ENCODE assay signal across 26 cellular contexts in the genomic region with DNA sequence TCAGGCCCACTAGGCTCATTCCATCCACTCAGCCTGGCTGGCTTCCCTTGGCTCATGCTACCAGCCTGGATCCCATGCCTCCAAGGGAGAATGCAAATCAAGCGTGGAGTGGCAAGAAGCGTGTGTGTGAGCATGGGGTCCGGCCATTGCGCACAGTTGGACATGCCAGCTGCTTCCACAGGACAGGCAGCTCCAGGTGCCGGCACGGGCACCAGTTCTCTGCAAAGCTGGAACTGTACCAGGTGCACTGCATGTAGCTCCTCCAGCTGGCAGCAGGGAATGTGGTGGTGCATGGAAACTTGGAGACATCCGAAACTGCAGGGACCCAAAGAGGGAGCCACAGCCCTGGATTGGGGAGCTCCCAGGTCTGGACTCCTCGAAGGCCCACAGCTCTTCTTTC.
"Had no signal": no experiment of that assay in that cellular context is flagged by ENCODE, and none has a peak within 500 bp of the region (broad histone marks: within the 10 kb centered on the region; RNA-seq: fewer than 3 reads in every experiment).

No MANE protein-coding gene starts in this region.

- H3K4me1 ChIP-seq: adrenal gland, parathyroid adenoma, psoas muscle, suprapubic skin, tibial artery had no signal

- ATAC-seq: activated CD4-positive, alpha-beta T cell treated with anti-CD3 and anti-CD28 coated beads for 36 hours; activated T-cell treated with anti-CD3 and anti-CD28 coated beads, Interleukin-2, amount 50 U/mL, for 72 hours; left cardiac atrium; left ventricle myocardium superior; psoas muscle had no signal

- FAIRE-seq: endothelial cell of umbilical vein, keratinocyte had no signal

- DNase-seq: activated CD4-positive, alpha-beta T cell treated with anti-CD3 and anti-CD28 coated beads for 36 hours; activated CD4-positive, CD25-positive, alpha-beta regulatory T cell; activated naive CD4-positive, alpha-beta T cell treated with Interleukin-2 at 50 U/mL for 16 hours; activated T-cell treated with anti-CD3 and anti-CD28 coated beads for 4 hours; activated T-cell treated with anti-CD3 and anti-CD28 coated beads, Interleukin-2, amount 50 U/mL, for 72 hours; adrenal gland; aorta; dorsolateral prefrontal cortex; hippocampal formation; left cardiac atrium; left ventricle myocardium superior; naive B cell; nucleus accumbens; psoas muscle; stimulated activated CD4-positive, alpha-beta T cell treated with anti-CD3 and anti-CD28 coated beads, Interleukin-1b, Interleukin-23, amount 100 ng/mL, for 48 hours; stimulated activated CD4-positive, alpha-beta T cell treated with anti-CD3 and anti-CD28 coated beads, Interleukin-4, amount 100 ng/mL, for 4 hours; stimulated activated CD8-positive, alpha-beta memory T cell treated with anti-CD3 and anti-CD28 coated beads, Interleukin-4, amount 100 ng/mL, for 48 hours; stimulated activated naive CD4-positive, alpha-beta T cell; tibial artery had no signal

- H3K4me3 ChIP-seq: adrenal gland, cardiac muscle cell, coronary artery, dorsolateral prefrontal cortex, psoas muscle, smooth muscle cell, suprapubic skin, tibial artery had no signal

- H2AFZ ChIP-seq: parathyroid adenoma had no signal

- H3K9me3 ChIP-seq: adrenal gland, psoas muscle, suprapubic skin, tibial artery had no signal

- H3K27ac ChIP-seq: adrenal gland, cardiac muscle cell, coronary artery, dorsolateral prefrontal cortex, parathyroid adenoma, psoas muscle, suprapubic skin, tibial artery had no signal

- H3K27me3 ChIP-seq: adrenal gland, cardiac muscle cell, dorsolateral prefrontal cortex, suprapubic skin, tibial artery had no signal

- H3K4me2 ChIP-seq: smooth muscle cell had no signal

- H3K9ac ChIP-seq: parathyroid adenoma had no signal

- H3K36me3 ChIP-seq: adrenal gland, cardiac muscle cell, suprapubic skin, tibial artery had no signal
